Comparison of ENCODE assay signal across 24 cellular contexts in genomic region chr6:121548146-121548545, GRCh38.
DNase-seq lines count a peak whose midpoint lies in the region; ATAC-seq and TF ChIP-seq lines count a peak whose summit lies in the region.
"Had no signal": no experiment of that assay in that cellular context is flagged by ENCODE, and none has a peak within 500 bp of the region (broad histone marks: within the 10 kb centered on the region; RNA-seq: fewer than 3 reads in every experiment).

No MANE protein-coding gene starts in this region.

- TF ChIP-seq CTCF in fibroblast of mammary gland (conservative IDR thresholded peaks at IDR 0.05; ENCODE audit: control insufficient read depth, insufficient read depth, low read depth, low read length): no peak

- H3K4me3 ChIP-seq in fibroblast of mammary gland (ENCODE audit: control insufficient read depth, low read depth, low read length) (no peak overlapping the region), skeletal muscle satellite cell (ENCODE audit: low read length) (peak overlapping the region; percentile 3)
- H3K4me3 ChIP-seq: ovary had no signal

- H3K27me3 ChIP-seq in skeletal muscle satellite cell (ENCODE audit: control insufficient read depth, insufficient read depth, low read length): no peaks in the 10 kb centered on the region
- H3K27me3 ChIP-seq: ovary had no signal

- ATAC-seq in left cardiac atrium: no peak
- ATAC-seq in stimulated activated naive CD8-positive, alpha-beta T cell treated with anti-CD3 and anti-CD28 coated beads, Interleukin-15, Interleukin-2, amounts not matched to agents 100 U/mL and 50 U/mL, for 24 hours: no peak
- ATAC-seq: activated CD4-positive, CD25-positive, alpha-beta regulatory T cell treated with anti-CD3 and anti-CD28 coated beads, Interleukin-2, amount 50 U/mL, for 24 hours; activated T-helper 17 cell treated with anti-CD3 and anti-CD28 coated beads, Interleukin-2, amount 50 U/mL, for 72 hours; esophagus mucosa; SK-N-SH treated with all-trans-retinoic acid at 6 μM for 48 hours; T-helper 17 cell had no signal

- H3K9me3 ChIP-seq in skeletal muscle satellite cell (replicated peaks; ENCODE audit: low read length): no peaks in the 10 kb centered on the region
- H3K9me3 ChIP-seq: ovary had no signal

- peak overlapping the region; percentile 59 for H3K4me2 ChIP-seq in skeletal muscle satellite cell (ENCODE audit: low read length)

- no peaks in the 10 kb centered on the region for H3K36me3 ChIP-seq in skeletal muscle satellite cell (ENCODE audit: insufficient read depth, low read length)
- H3K36me3 ChIP-seq: ovary had no signal

- intact Hi-C loops in left cardiac atrium (cut with DNase I): no loop called here

- H3K4me1 ChIP-seq in skeletal muscle satellite cell (ENCODE audit: control insufficient read depth, insufficient read depth, low read length): peaks cover 32% of the 10 kb centered on the region

- H3K9ac ChIP-seq in skeletal muscle satellite cell (ENCODE audit: low read depth, low read length): peak overlapping the region; percentile 18

- DNase-seq in EH (ENCODE audit: low read depth) (peak; percentile 53), OCI-M1 (lab: John Stamatoyannopoulos, UW) (peak; percentile 14), fibroblast of mammary gland (ENCODE audit: low read depth) (peak; percentile 14), NCI-H748 treated with DMSO at 0.1 percent for 48 hours (lab: John Stamatoyannopoulos, UW) (no peak), left cardiac atrium (no peak), NCI-H2081 (lab: John Stamatoyannopoulos, UW) (no peak)
- no peak for DNase-seq in stimulated activated naive CD8-positive, alpha-beta T cell treated with anti-CD3 and anti-CD28 coated beads, Interleukin-15, Interleukin-2, amounts not matched to agents 100 U/mL and 50 U/mL, for 24 hours
- DNase-seq: activated CD4-positive, alpha-beta memory T cell treated with anti-CD3 and anti-CD28 coated beads, Interleukin-2, amount 10 ng/mL, durations not matched to agents 7 days and 5 days; activated naive CD4-positive, alpha-beta T cell treated with anti-CD3 and anti-CD28 coated beads, Interleukin-2, amount 50 U/mL, for 16 hours; aorta; caudate nucleus; EL; NCI-H1105 treated with DMSO at 0.1 percent for 48 hours; NCI-H2081 treated with DMSO at 0.1 percent for 48 hours; NCI-H774; ovary; stimulated activated CD4-positive, alpha-beta T cell treated with anti-CD3 and anti-CD28 coated beads, Interleukin-2, amount 100 ng/mL, for 24 hours; substantia nigra; T-helper 17 cell had no signal

Comparison
In these comparisons a context has a peak if more than half of its experiments do, and no peak if none do; other contexts are left out.
1. DNase-seq: peak in EH (single experiment), OCI-M1 (single experiment) and fibroblast of mammary gland (single experiment); none in NCI-H748 treated with DMSO at 0.1 percent for 48 hours (single experiment), left cardiac atrium (single experiment), stimulated activated naive CD8-positive, alpha-beta T cell treated with anti-CD3 and anti-CD28 coated beads, Interleukin-15, Interleukin-2, amounts not matched to agents 100 U/mL and 50 U/mL, for 24 hours (single experiment) and NCI-H2081 (0 of 2).